Comparison of ENCODE assay signal across 17 cellular contexts in the genomic region with DNA sequence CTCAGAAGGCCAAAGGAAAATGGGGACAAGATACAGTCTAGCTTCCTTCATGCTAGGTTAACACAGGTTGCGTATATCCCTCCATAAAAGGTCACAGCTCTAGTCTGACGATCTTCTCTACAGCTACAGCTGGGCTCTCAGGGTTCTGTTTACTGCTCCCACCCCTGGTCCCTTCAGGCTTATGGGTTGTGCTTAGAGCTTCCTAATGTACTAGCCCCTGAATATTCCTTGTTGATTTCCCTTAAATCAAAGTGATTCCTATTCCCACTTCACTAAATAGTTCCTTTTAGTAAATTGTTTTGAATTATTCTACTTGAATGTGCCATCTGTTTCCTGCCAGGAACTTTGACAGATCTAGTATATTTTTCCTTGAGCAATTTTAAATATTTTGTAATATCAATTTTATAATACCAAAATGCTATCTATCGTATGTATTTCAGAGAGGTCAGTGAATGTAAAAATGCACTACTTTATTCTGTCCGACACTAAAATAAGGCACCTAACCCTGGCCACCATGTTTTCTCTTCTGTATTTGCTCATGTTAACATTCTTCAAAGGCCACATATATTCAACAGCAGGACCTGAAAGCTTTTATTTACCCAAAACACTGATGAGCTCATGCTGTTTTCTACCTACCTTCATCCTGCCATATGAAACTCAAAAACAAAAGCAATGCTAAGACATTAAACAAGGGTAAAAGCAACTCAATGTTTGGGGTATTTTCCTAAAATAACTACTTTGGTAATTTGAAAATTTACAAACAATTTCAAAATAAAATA.
DNase-seq lines count a peak whose midpoint lies in the region; ATAC-seq, FAIRE-seq and TF ChIP-seq lines count a peak whose summit lies in the region.
"Had no signal": no experiment of that assay in that cellular context is flagged by ENCODE, and none has a peak within 500 bp of the region (broad histone marks: within the 10 kb centered on the region; RNA-seq: fewer than 3 reads in every experiment).

No MANE protein-coding gene starts in this region.

- H3K4me2 ChIP-seq in A549 (no peak overlapping the region), IMR-90 (ENCODE audit: low read depth, low read length) (no peak overlapping the region)

- dilution Hi-C loops in IMR-90 (cut with HindIII; ENCODE audit: low sequenced_read_pairs, unreplicated experiment) = no loop called here

- H3K4me3 ChIP-seq in A549 = no peak overlapping the region
- no peak overlapping the region for H3K4me3 ChIP-seq in IMR-90 (ENCODE audit: insufficient read depth, low read depth, low read length)
- H3K4me3 ChIP-seq in esophagus muscularis mucosa = no peak overlapping the region
- no peak overlapping the region for H3K4me3 ChIP-seq in rectal smooth muscle tissue (ENCODE audit: low read length)
- H3K4me3 ChIP-seq: SJCRH30 had no signal

- H3K14ac ChIP-seq in IMR-90 (replicated peaks; ENCODE audit: low read depth, low read length) = peak overlapping the region; percentile 77

- peaks cover 41% of the 10 kb centered on the region for H3K4me1 ChIP-seq in A549
- peaks cover 6% of the 10 kb centered on the region for H3K4me1 ChIP-seq in IMR-90 (ENCODE audit: control insufficient read depth, insufficient read depth, low read length)
- H3K4me1 ChIP-seq in esophagus muscularis mucosa = peaks cover 14 to 60% (median 55%) of the 10 kb centered on the region in 4 donors
- H3K4me1 ChIP-seq in rectal smooth muscle tissue (ENCODE audit: control insufficient read depth, insufficient read depth, low read length) = peaks cover 23% of the 10 kb centered on the region

- H3K27ac ChIP-seq in A549 (peak overlapping the region; percentile 77 to 97), IMR-90 (ENCODE audit: insufficient read depth, low read length) (no peak overlapping the region), esophagus muscularis mucosa (replicated peaks in 1 of 4) (peak overlapping the region; percentile 58 to 86 (median 78)), rectal smooth muscle tissue (ENCODE audit: low read depth, low read length) (peak overlapping the region; percentile 18)
- H3K27ac ChIP-seq: SJCRH30 had no signal

- H4K20me1 ChIP-seq in IMR-90 (ENCODE audit: insufficient read depth, low read length) = no peaks in the 10 kb centered on the region

- 0 out of 4 replicates have a peak overlapping the region, but pooled peaks of 1 of the 2 experiments have one; percentile 16 for H4K8ac ChIP-seq in IMR-90 (ENCODE audit: low read depth in 2 of 2, low read length in 2 of 2)

- in situ Hi-C loops in IMR-90 (cut with MboI; ENCODE audit: low sequenced_read_pairs) = no loop called here

- BruUV-seq in IMR-90 (replicated peaks; lab: Mats Ljungman, UMichigan) = no TSS peak
- no TSS peak for BruUV-seq in Calu3 (replicated peaks; lab: Mats Ljungman, UMichigan)

- H3K23ac ChIP-seq in IMR-90 (ENCODE audit: low read depth, low read length) = no peak overlapping the region

- no peak overlapping the region for H3K27ac Mint-ChIP-seq in activated naive CD4-positive, alpha-beta T cell treated with anti-CD3 and anti-CD28 coated beads, Interleukin-2, amount 10 ng/mL, durations not matched to agents 7 days and 5 days
- no peak overlapping the region for H3K27ac Mint-ChIP-seq in Calu3 (ENCODE audit: unreplicated experiment)
- H3K27ac Mint-ChIP-seq: B cell; CD4-positive, CD25-positive, alpha-beta regulatory T cell; H9 had no signal

- CTCF ChIA-PET in A549 (lab: Yijun Ruan, JAX) (interaction anchor here (1.1 to 1.8 kb wide), 3 partner anchors 11 to 180 kb away, joined by 3 to 6 read pairs (median 4); no protein-coding TSS in a partner anchor), IMR-90 (lab: Yijun Ruan, JAX) (no interaction called here), Calu3 (lab: Charles Lee) (no interaction called here)
- CTCF ChIA-PET in activated naive CD4-positive, alpha-beta T cell treated with anti-CD3 and anti-CD28 coated beads, Interleukin-2, amount 10 ng/mL, durations not matched to agents 7 days and 5 days (lab: Charles Lee) = no interaction called here

- no peaks in the 10 kb centered on the region for H3K27me3 Mint-ChIP-seq in activated naive CD4-positive, alpha-beta T cell treated with anti-CD3 and anti-CD28 coated beads, Interleukin-2, amount 10 ng/mL, durations not matched to agents 7 days and 5 days
- no peaks in the 10 kb centered on the region for H3K27me3 Mint-ChIP-seq in Calu3 (ENCODE audit: unreplicated experiment)
- H3K27me3 Mint-ChIP-seq: B cell; CD4-positive, CD25-positive, alpha-beta regulatory T cell had no signal

- no peak for TF ChIP-seq EP300 in A549 (IDR thresholded peaks at IDR 0.05)
- TF ChIP-seq EP300 in esophagus muscularis mucosa (IDR thresholded peaks at IDR 0.05) = no peak

- peak overlapping the region; percentile 95 for H2BK20ac ChIP-seq in IMR-90 (ENCODE audit: low read depth, low read length)

- TF ChIP-seq POLR2A in A549 (IDR thresholded peaks at IDR 0.05; ENCODE audit: low read length) (no peak), IMR-90 (IDR thresholded peaks at IDR 0.05; ENCODE audit: low read depth, low read length) (no peak), esophagus muscularis mucosa (IDR thresholded peaks at IDR 0.05; ENCODE audit: low read depth) (no peak)

- H2AK5ac ChIP-seq in IMR-90 (ENCODE audit: low read depth, low read length) = peak overlapping the region; percentile 97

- no peaks in the 10 kb centered on the region for H3K9me3 Mint-ChIP-seq in activated naive CD4-positive, alpha-beta T cell treated with anti-CD3 and anti-CD28 coated beads, Interleukin-2, amount 10 ng/mL, durations not matched to agents 7 days and 5 days
- H3K9me3 Mint-ChIP-seq in Calu3 (ENCODE audit: low read depth, unreplicated experiment) = no peaks in the 10 kb centered on the region
- H3K9me3 Mint-ChIP-seq: CD4-positive, CD25-positive, alpha-beta regulatory T cell; H9 had no signal

- POLR2A ChIA-PET in A549 (lab: Yijun Ruan, JAX) = no interaction called here
- POLR2A ChIA-PET in IMR-90 (lab: Charles Lee; ENCODE audit: unreplicated experiment) = no interaction called here

- FAIRE-seq in A549 (lab: Jason Lieb, UNC) = no peak

- H2BK5ac ChIP-seq in IMR-90 (ENCODE audit: low read depth, low read length, poor library complexity, severe bottlenecking) = no peak overlapping the region

- H4K5ac ChIP-seq in IMR-90 (ENCODE audit: low read depth, low read length) = peak overlapping the region; percentile 90

- no peak overlapping the region for H3K9ac ChIP-seq in IMR-90 (ENCODE audit: low read depth, low read length)
- no peak overlapping the region for H3K9ac ChIP-seq in rectal smooth muscle tissue (ENCODE audit: low read length)

- H2BK120ac ChIP-seq in IMR-90 (ENCODE audit: low read depth, low read length) = peak overlapping the region; percentile 60; the same call in 1 of the 2 replicates

- H2AFZ ChIP-seq in IMR-90 (replicated peaks; ENCODE audit: low read length, poor library complexity) = no peak overlapping the region

- H3K36me3 Mint-ChIP-seq in activated naive CD4-positive, alpha-beta T cell treated with anti-CD3 and anti-CD28 coated beads, Interleukin-2, amount 10 ng/mL, durations not matched to agents 7 days and 5 days = no peaks in the 10 kb centered on the region
- no peaks in the 10 kb centered on the region for H3K36me3 Mint-ChIP-seq in Calu3 (ENCODE audit: insufficient read depth, unreplicated experiment)
- H3K36me3 Mint-ChIP-seq: CD4-positive, CD25-positive, alpha-beta regulatory T cell had no signal

- DNase-seq in A549 (ENCODE audit: low read depth in 1 of 2, low spot score in 1 of 2) (no peak), IMR-90 (no peak), esophagus muscularis mucosa (ENCODE audit: extremely low spot score) (no peak), Calu3 (no peak)
- no peak for DNase-seq in activated naive CD4-positive, alpha-beta T cell treated with anti-CD3 and anti-CD28 coated beads, Interleukin-2, amount 10 ng/mL, durations not matched to agents 7 days and 5 days
- DNase-seq: Caco-2; CD4-positive, CD25-positive, alpha-beta regulatory T cell; DMS79 treated with DMSO at 0.1 percent for 48 hours; H9; NCI-H187; NCI-H446; NK-92 treated with Interleukin-12 subunit alpha and Interleukin-12 subunit beta, amount 100 ng/mL, for 24 hours; SJCRH30 had no signal

- H3K36me3 ChIP-seq in IMR-90 (ENCODE audit: control insufficient read depth, insufficient read depth, low read length) (no peaks in the 10 kb centered on the region), esophagus muscularis mucosa (no peaks in the 10 kb centered on the region), rectal smooth muscle tissue (ENCODE audit: control insufficient read depth, insufficient read depth, low read length) (no peaks in the 10 kb centered on the region)
- H3K36me3 ChIP-seq: SJCRH30 had no signal

- TF ChIP-seq RAD21 in A549 (conservative IDR thresholded peaks at IDR 0.05 in 1 of 2, IDR thresholded peaks at IDR 0.05 in 1 of 2) (no peak), IMR-90 (IDR thresholded peaks at IDR 0.05; ENCODE audit: low read length) (no peak)

- H3K56ac ChIP-seq in IMR-90 (ENCODE audit: extremely low read depth, insufficient read depth, low read length) = no peak overlapping the region

- H3K27me3 ChIP-seq in IMR-90 (ENCODE audit: control insufficient read depth, insufficient read depth, low read length) = no peaks in the 10 kb centered on the region
- H3K27me3 ChIP-seq in esophagus muscularis mucosa = no peaks in the 10 kb centered on the region
- H3K27me3 ChIP-seq in rectal smooth muscle tissue (ENCODE audit: control insufficient read depth, insufficient read depth, low read length) = no peaks in the 10 kb centered on the region
- H3K27me3 ChIP-seq: SJCRH30 had no signal

- peak overlapping the region; percentile 50; the same call in 2 of the 3 replicates for H2BK15ac ChIP-seq in IMR-90 (ENCODE audit: low read depth, low read length)

- 92% methylated on average over 4 of the region's 4 CpGs for WGBS in A549 (ENCODE audit: missing lambda C conversion rate)
- 100% methylated on average over 2 of the region's 4 CpGs; no CpG with 5 or more reads in 1 of the 2 experiments for WGBS in IMR-90 (ENCODE audit: extremely low coverage in 2 of 2, insufficient read length in 1 of 2), 2 experiments
- WGBS in esophagus muscularis mucosa = 79% methylated on average over 4 of the region's 4 CpGs

- ATAC-seq in A549 (no peak), IMR-90 (ENCODE audit: low read depth) (no peak), GM19328 (IDR thresholded peaks at IDR 0.05; ENCODE audit: unreplicated experiment) (no peak), GM21423 (IDR thresholded peaks at IDR 0.05; ENCODE audit: unreplicated experiment) (no peak)

- H4K91ac ChIP-seq in IMR-90 (ENCODE audit: insufficient read depth, low read depth, low read length) = peak overlapping the region; percentile 3; the same call in 1 of the 2 replicates

- no peak overlapping the region for H2AK9ac ChIP-seq in IMR-90 (replicated peaks; ENCODE audit: low read depth, low read length, poor library complexity)

- H3K9me3 ChIP-seq in A549 = no peaks in the 10 kb centered on the region
- H3K9me3 ChIP-seq in IMR-90 (ENCODE audit: control insufficient read depth, insufficient read depth, low read length) = no peaks in the 10 kb centered on the region
- no peaks in the 10 kb centered on the region for H3K9me3 ChIP-seq in esophagus muscularis mucosa
- H3K9me3 ChIP-seq: Caco-2, SJCRH30 had no signal

- 0 out of 2 replicates have a peak, but pooled peaks cover 3% of the 10 kb centered on the region for H3K9me1 ChIP-seq in IMR-90 (ENCODE audit: insufficient read depth, low read length)

- H3K4me1 Mint-ChIP-seq in activated naive CD4-positive, alpha-beta T cell treated with anti-CD3 and anti-CD28 coated beads, Interleukin-2, amount 10 ng/mL, durations not matched to agents 7 days and 5 days = peaks cover 21% of the 10 kb centered on the region
- H3K4me1 Mint-ChIP-seq in Calu3 (ENCODE audit: low read depth, unreplicated experiment) = peaks cover 13% of the 10 kb centered on the region

- no peak overlapping the region for H3K4me3 Mint-ChIP-seq in activated naive CD4-positive, alpha-beta T cell treated with anti-CD3 and anti-CD28 coated beads, Interleukin-2, amount 10 ng/mL, durations not matched to agents 7 days and 5 days
- no peak overlapping the region for H3K4me3 Mint-ChIP-seq in Calu3 (ENCODE audit: low read depth, unreplicated experiment)
- H3K4me3 Mint-ChIP-seq: B cell; CD4-positive, CD25-positive, alpha-beta regulatory T cell; H9 had no signal

- H3K18ac ChIP-seq in IMR-90 (ENCODE audit: low read depth, low read length) = peak overlapping the region; percentile 69; the same call in 1 of the 2 replicates

- TF ChIP-seq CTCF in A549 (IDR thresholded peaks at IDR 0.05) (no peak), IMR-90 (conservative IDR thresholded peaks at IDR 0.05; ENCODE audit: low read depth, low read length) (no peak), esophagus muscularis mucosa (IDR thresholded peaks at IDR 0.05) (no peak), Calu3 (IDR thresholded peaks at IDR 0.05; ENCODE audit: unreplicated experiment) (no peak)

- peak overlapping the region; percentile 85 for H3K4ac ChIP-seq in IMR-90 (ENCODE audit: low read depth, low read length)

- intact Hi-C loops in IMR-90 (cut with micrococcal nuclease) (loop anchor here (5.0 kb wide), 2 partner anchors 94 to 169 kb away; a partner anchor contains a TSS), esophagus muscularis mucosa (cut with DNase I) (no loop called here), Calu3 (cut with micrococcal nuclease; ENCODE audit: unreplicated experiment) (no loop called here)

- H3K79me1 ChIP-seq in IMR-90 (ENCODE audit: low read depth in 1 of 2, low read length in 2 of 2) = no peaks in the 10 kb centered on the region
